In genomic region chr2:43894743-43895142, GRCh38 we compare ENCODE assay signal across 21 cellular contexts.
"Had no signal": no experiment of that assay in that cellular context is flagged by ENCODE, and none has a peak within 500 bp of the region (broad histone marks: within the 10 kb centered on the region; RNA-seq: fewer than 3 reads in every experiment).

No MANE protein-coding gene starts in this region.

- H3K27ac ChIP-seq: epithelial cell of prostate, esophagus muscularis mucosa, gastrocnemius medialis, heart right ventricle, left lung, lower lobe of right lung had no signal

- H3K4me3 ChIP-seq: esophagus muscularis mucosa, gastrocnemius medialis, heart right ventricle, left lung, lower lobe of right lung, mucosa of descending colon had no signal

- H3K9me3 ChIP-seq: esophagus muscularis mucosa, gastrocnemius medialis, heart right ventricle, left lung, lower lobe of right lung, mucosa of descending colon had no signal

- H3K4me1 ChIP-seq: esophagus muscularis mucosa, gastrocnemius medialis, heart right ventricle had no signal

- DNase-seq: cortex of kidney; effector CD8-positive, alpha-beta T cell; effector memory CD8-positive, alpha-beta T cell; endodermal cell; foreskin fibroblast; foreskin melanocyte; gastrocnemius medialis; glutamatergic neuron; head of caudate nucleus; heart right ventricle; hippocampal formation; left cardiac atrium; left lung; left ventricle myocardium superior; lower lobe of right lung; mesenchymal stem cell; mucosa of descending colon; naive B cell; naive thymus-derived CD8-positive, alpha-beta T cell had no signal

- H3K27me3 ChIP-seq: esophagus muscularis mucosa, gastrocnemius medialis, heart right ventricle, left lung had no signal
